ENCODE assay signal across 8 cellular contexts in the genomic region with DNA sequence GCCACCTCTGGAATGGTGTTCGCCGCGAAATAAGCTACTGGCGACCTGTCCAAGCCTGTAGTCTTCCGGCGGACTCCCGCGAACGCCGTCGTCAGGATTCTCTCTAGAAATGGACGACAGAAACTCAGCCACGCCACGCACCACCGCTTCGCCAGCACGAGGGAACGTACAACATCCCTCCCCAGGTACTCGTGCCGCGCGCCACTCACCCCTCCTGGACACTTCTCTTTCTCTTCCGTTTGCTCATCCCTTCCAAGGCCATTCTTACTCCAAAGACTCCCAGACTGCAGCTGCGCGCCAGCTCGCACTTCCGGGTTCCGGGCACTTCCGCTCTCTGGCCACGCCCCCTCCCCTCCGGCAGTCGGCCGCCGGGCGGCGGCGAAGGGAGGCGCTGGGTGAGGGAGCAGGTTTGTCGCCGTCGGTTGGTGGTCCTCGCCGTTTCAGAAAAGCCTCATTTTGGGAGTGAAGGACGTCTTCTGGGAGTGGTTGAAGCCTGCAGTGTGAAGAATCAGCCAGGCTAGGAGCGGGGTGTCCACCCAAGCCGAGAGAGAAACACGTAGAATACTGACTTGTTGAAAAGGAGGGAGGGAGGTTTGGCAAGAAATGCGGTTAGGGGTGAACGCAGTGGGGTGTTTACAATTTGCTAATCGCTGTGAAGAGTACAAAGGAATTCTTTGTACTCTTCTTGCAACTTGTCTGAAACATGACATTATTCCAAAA. TPM values are rescaled to one million over a fixed set of nuclear protein-coding genes. Genes with fewer than 3 reads are reported as not detected.
DNase-seq lines count a peak whose midpoint lies in the region; ATAC-seq and TF ChIP-seq lines count a peak whose summit lies in the region.

Gene RBM34, minus strand, starts transcription at position 286 of the 720 bp plus-strand sequence. Its CDS starts 24 bp downstream, at position 262.

- H3K9me3 Mint-ChIP-seq in activated naive CD4-positive, alpha-beta T cell treated with anti-CD3 and anti-CD28 coated beads, Interleukin-2, amount 50 U/mL, for 72 hours: no peaks in the 10 kb centered on the region

- H3K4me3 ChIP-seq in GM12864 (ENCODE audit: low read depth, low read length): peak within 1 kb of the TSS; percentile 98

- H3K27ac ChIP-seq in temporal lobe (ENCODE audit: low read depth, low read length): peak within 1 kb of the TSS; percentile 80

- H3K27ac Mint-ChIP-seq in activated naive CD4-positive, alpha-beta T cell treated with anti-CD3 and anti-CD28 coated beads, Interleukin-2, amount 50 U/mL, for 72 hours: peak within 1 kb of the TSS; percentile 87 to 98

- H3K36me3 Mint-ChIP-seq in activated naive CD4-positive, alpha-beta T cell treated with anti-CD3 and anti-CD28 coated beads, Interleukin-2, amount 50 U/mL, for 72 hours: peaks cover 18 to 23% of the 10 kb centered on the region in 2 donors

- DNase-seq in GM12864 (ENCODE audit: low read depth) (peak; percentile 63), NCI-H1105 (lab: John Stamatoyannopoulos, UW) (peak; percentile 54), SKM-1 treated with dmso at 0.1 percent for 144 hours (lab: John Stamatoyannopoulos, UW; ENCODE audit: unreplicated experiment) (peak; percentile 97), glomerular visceral epithelial cell (ENCODE audit: extremely low spot score) (peak; percentile 93), omental fat pad (ENCODE audit: low spot score) (peak; percentile 75)
- peak; percentile 93 for DNase-seq in activated naive CD4-positive, alpha-beta T cell treated with anti-CD3 and anti-CD28 coated beads, Interleukin-2, amount 50 U/mL, for 72 hours (ENCODE audit: low spot score in 2 of 2)

- TF ChIP-seq CTCF in GM12864 (IDR thresholded peaks at IDR 0.05; ENCODE audit: low read depth, low read length, missing control alignments): peak; percentile 28
- TF ChIP-seq CTCF in omental fat pad (IDR thresholded peaks at IDR 0.05): no peak

- ATAC-seq in HG02623 (IDR thresholded peaks at IDR 0.05; ENCODE audit: unreplicated experiment) (peak; percentile 88), omental fat pad (ENCODE audit: low FRiP score) (peak; percentile 96)
- ATAC-seq in activated naive CD4-positive, alpha-beta T cell treated with anti-CD3 and anti-CD28 coated beads, Interleukin-2, amount 50 U/mL, for 72 hours: peak; percentile 94 to 97

RNA-seq across cellular contexts. Expression of gene RBM34, which starts in this region (rescaled TPM):
- total RNA-seq in activated naive CD4-positive, alpha-beta T cell treated with anti-CD3 and anti-CD28 coated beads, Interleukin-2, amount 50 U/mL, for 72 hours: 100 to 1,000 TPM; 132 to 142 TPM
- total RNA-seq in omental fat pad: 10 to 100 TPM; 34.0 to 39.3 (median 36.5) TPM
- total RNA-seq in temporal lobe: 44.5 TPM

Comparison
In these comparisons a context has a peak if more than half of its experiments do, and no peak if none do; other contexts are left out.
1. Peak in every context shown above with its lines: DNase-seq, ATAC-seq, H3K4me3 ChIP-seq and H3K27ac ChIP-seq.